18 cellular contexts compared by ENCODE assay signal in genomic region chr19:23255700-23256099, GRCh38. TPM values are rescaled to one million over a fixed set of nuclear protein-coding genes. Genes with fewer than 3 reads are reported as not detected.
DNase-seq lines count a peak whose midpoint lies in the region; ATAC-seq, FAIRE-seq and TF ChIP-seq lines count a peak whose summit lies in the region.
"Had no signal": no experiment of that assay in that cellular context is flagged by ENCODE, and none has a peak within 500 bp of the region (broad histone marks: within the 10 kb centered on the region; RNA-seq: fewer than 3 reads in every experiment).

No MANE protein-coding gene starts in this region.

- no peak overlapping the region for H3K4me2 ChIP-seq in HepG2 (ENCODE audit: low read depth, low read length)

- no peaks in the 10 kb centered on the region for H3K9me3 ChIP-seq in CD4-positive, CD25-positive, alpha-beta regulatory T cell (ENCODE audit: control insufficient read depth in 2 of 2, low read length in 2 of 2)
- H3K9me3 ChIP-seq in HepG2 (ENCODE audit: low read length), result no peaks in the 10 kb centered on the region
- H3K9me3 ChIP-seq: Caco-2, HAP-1 had no signal

- WGBS in HepG2 (ENCODE audit: low lambda C conversion rate), result 66% methylated on average over 4 of the region's 4 CpGs

- H3K4me1 Mint-ChIP-seq in CD4-positive, CD25-positive, alpha-beta regulatory T cell, result peaks cover 0 to 3% (median 0%) of the 10 kb centered on the region in 4 donors
- no peaks in the 10 kb centered on the region for H3K4me1 Mint-ChIP-seq in nephron progenitor cell

- peaks cover 0 to under 1% (median 0%) of the 10 kb centered on the region in 7 donors for H3K9me3 Mint-ChIP-seq in CD4-positive, CD25-positive, alpha-beta regulatory T cell
- no peaks in the 10 kb centered on the region for H3K9me3 Mint-ChIP-seq in nephron progenitor cell
- H3K9me3 Mint-ChIP-seq: CD4-positive, alpha-beta memory T cell had no signal

- H3K4me3 ChIP-seq in CD4-positive, CD25-positive, alpha-beta regulatory T cell (ENCODE audit: low read depth, low read length), result no peak overlapping the region
- H3K4me3 ChIP-seq in HepG2 (replicated peaks in 1 of 3; ENCODE audit: insufficient read depth in 1 of 3, low read depth in 2 of 3, low read length in 3 of 3), result no peak overlapping the region
- H3K4me3 ChIP-seq: HAP-1 had no signal

- H3K9ac ChIP-seq in HepG2 (ENCODE audit: insufficient read depth, low read depth, low read length), result no peak overlapping the region

- H2AFZ ChIP-seq in HepG2 (ENCODE audit: low read length), result no peak overlapping the region

- H3K27me3 ChIP-seq in CD4-positive, CD25-positive, alpha-beta regulatory T cell (ENCODE audit: control insufficient read depth, insufficient read depth, low read length), result no peaks in the 10 kb centered on the region
- H3K27me3 ChIP-seq in HepG2 (ENCODE audit: control insufficient read depth in 1 of 2, insufficient read depth in 2 of 2, low read length in 2 of 2), result no peaks in the 10 kb centered on the region

- TF ChIP-seq EP300 in HepG2 (IDR thresholded peaks at IDR 0.05; ENCODE audit: low read depth in 2 of 2, low read length in 2 of 2) (no peak), HepG2 (CRISPR knock-in tag; IDR thresholded peaks at IDR 0.05; ENCODE audit: borderline replicate concordance) (no peak)

- H3K27ac Mint-ChIP-seq in CD4-positive, CD25-positive, alpha-beta regulatory T cell, result peak overlapping the region in 2 of 3 donors; percentile 57 to 68
- peak overlapping the region; percentile 85 for H3K27ac Mint-ChIP-seq in nephron progenitor cell
- H3K27ac Mint-ChIP-seq: HFFc6 had no signal

- ATAC-seq in CD4-positive, CD25-positive, alpha-beta regulatory T cell (ENCODE audit: low read depth in 2 of 2), result no peak
- ATAC-seq in HepG2, result peak; percentile 49

- peaks cover 24% of the 10 kb centered on the region for H3K36me3 Mint-ChIP-seq in CD4-positive, CD25-positive, alpha-beta regulatory T cell
- H3K36me3 Mint-ChIP-seq in nephron progenitor cell (ENCODE audit: low read depth), result peaks cover 32% of the 10 kb centered on the region

- intact Hi-C loops in HepG2 (cut with micrococcal nuclease; ENCODE audit: unreplicated experiment), result no loop called here

- in situ Hi-C loops in HepG2 (cut with HindIII; ENCODE audit: extremely low pct_ligation_motif_present, low pct_unique_long_range_greater_than_20kb), result loop anchor here (25.0 kb wide), 1 partner anchor 782 kb away; no protein-coding TSS in a partner anchor

- no peaks in the 10 kb centered on the region for H4K20me1 ChIP-seq in HepG2 (ENCODE audit: insufficient read depth, low read length)

- no peaks in the 10 kb centered on the region for H3K27me3 Mint-ChIP-seq in CD4-positive, CD25-positive, alpha-beta regulatory T cell
- peaks cover 2% of the 10 kb centered on the region for H3K27me3 Mint-ChIP-seq in nephron progenitor cell (ENCODE audit: low read depth, poor library complexity)
- H3K27me3 Mint-ChIP-seq: CD4-positive, alpha-beta memory T cell had no signal

- FAIRE-seq in HepG2 (lab: Jason Lieb, UNC), result no peak
- FAIRE-seq: G401.6, GM12892, H54 had no signal

- H3K27ac ChIP-seq in C4-2B (peak overlapping the region; percentile 70), HepG2 (ENCODE audit: extremely low read length, insufficient read depth, low read length) (no peak overlapping the region)
- H3K27ac ChIP-seq in CD4-positive, CD25-positive, alpha-beta regulatory T cell (ENCODE audit: insufficient read depth, low read length, poor library complexity, severe bottlenecking), result no peak overlapping the region

- no peaks in the 10 kb centered on the region for H3K4me1 ChIP-seq in CD4-positive, CD25-positive, alpha-beta regulatory T cell (ENCODE audit: control insufficient read depth, insufficient read depth, low read length, poor library complexity, severe bottlenecking)
- H3K4me1 ChIP-seq in HepG2 (ENCODE audit: insufficient read depth, low read length), result peaks cover 16% of the 10 kb centered on the region
- H3K4me1 ChIP-seq: Caco-2 had no signal

- POLR2A ChIA-PET in HepG2 (lab: Yijun Ruan, JAX), result no interaction called here

- no peak for DNase-seq in CD4-positive, CD25-positive, alpha-beta regulatory T cell
- DNase-seq in HepG2 (ENCODE audit: low spot score), result no peak
- DNase-seq in nephron progenitor cell, result no peak
- no peak for DNase-seq in HPDE6-E6E7 (ENCODE audit: extremely low spot score)
- no peak for DNase-seq in HK-2 (ENCODE audit: unreplicated experiment)
- no peak for DNase-seq in NCI-H446 treated with DMSO at 0.1 percent for 48 hours (lab: John Stamatoyannopoulos, UW)
- DNase-seq: C1 segment of cervical spinal cord; Caco-2; CD4-positive, alpha-beta memory T cell; DMS153; DND-41; GOT3; HFFc6 had no signal

- no peak overlapping the region for H3K4me3 Mint-ChIP-seq in CD4-positive, CD25-positive, alpha-beta regulatory T cell
- no peak overlapping the region for H3K4me3 Mint-ChIP-seq in nephron progenitor cell
- H3K4me3 Mint-ChIP-seq: CD4-positive, alpha-beta memory T cell; HFFc6 had no signal

- no TSS peak for BruUV-seq in HepG2 (replicated peaks; lab: Mats Ljungman, UMichigan)

- TF ChIP-seq RAD21 in HepG2 (CRISPR knock-in tag; IDR thresholded peaks at IDR 0.05), result no peak

- TF ChIP-seq CTCF in C4-2B (conservative IDR thresholded peaks at IDR 0.05), result no peak
- no peak for TF ChIP-seq CTCF in HepG2 (CRISPR knock-in tag; IDR thresholded peaks at IDR 0.05)
- no peak for TF ChIP-seq CTCF in nephron progenitor cell (IDR thresholded peaks at IDR 0.05)

- no peaks in the 10 kb centered on the region for H3K79me2 ChIP-seq in HepG2 (ENCODE audit: insufficient read depth, low read length)

- H3K36me3 ChIP-seq in CD4-positive, CD25-positive, alpha-beta regulatory T cell (ENCODE audit: control insufficient read depth, insufficient read depth, low read length), result peaks cover 20% of the 10 kb centered on the region
- peaks cover 1 to 9% of the 10 kb centered on the region in 2 experiments; a peak in 3 of 5 replicates for H3K36me3 ChIP-seq in HepG2 (replicated peaks in 1 of 2; ENCODE audit: control insufficient read depth in 1 of 2, insufficient read depth in 2 of 2, low read length in 2 of 2)

- CTCF ChIA-PET in HepG2 (lab: Yijun Ruan, JAX; ENCODE audit: low intra/inter-chr PET ratio, low total read pairs), result no interaction called here

- no peak; a peak in 1 of 4 replicates for TF ChIP-seq POLR2A in HepG2 (IDR thresholded peaks at IDR 0.05; ENCODE audit: insufficient read depth in 1 of 2, low read depth in 2 of 2, low read length in 2 of 2)

TF ChIP-seq in HepG2, 621 proteins besides CTCF, POLR2A, EP300 and RAD21 (continues in another document):
- TF ChIP-seq HNF1B (CRISPR knock-in tag; IDR thresholded peaks at IDR 0.05), result no peak
- TF ChIP-seq HNF4A (CRISPR knock-in tag; IDR thresholded peaks at IDR 0.05), result peak; percentile 58
- no peak for TF ChIP-seq MAFG (CRISPR knock-in tag; IDR thresholded peaks at IDR 0.05)
- no peak for TF ChIP-seq ZNF556 (CRISPR knock-in tag; IDR thresholded peaks at IDR 0.05; ENCODE audit: borderline replicate concordance)
- 0 out of 2 replicates have a peak, but pooled peaks have one; percentile 8 for TF ChIP-seq CEBPG (CRISPR knock-in tag; IDR thresholded peaks at IDR 0.05)
- no peak for TF ChIP-seq TFDP1 (CRISPR knock-in tag; IDR thresholded peaks at IDR 0.05; ENCODE audit: borderline replicate concordance)

RNA-seq across cellular contexts. Expression of gene ZNF724, which starts 5.5 kb away (rescaled TPM):
- 3.7 TPM for total RNA-seq in CD4-positive, CD25-positive, alpha-beta regulatory T cell
- 1 to 10 TPM; 1.8 to 2.4 (median 1.9) TPM for polyA plus RNA-seq in CD4-positive, CD25-positive, alpha-beta regulatory T cell
- total RNA-seq in HepG2 (2016; rRNA removed; fragmentation: Illumina TruSeq; extraction: Trizol), result 15.0 and 19.8 TPM in 2 replicates
- total RNA-seq in HepG2 (2016; cell fraction: cytosol; rRNA removed; fragmentation: Illumina TruSeq; extraction: Trizol; ENCODE audit: low read depth), result 1.2 and 1.3 TPM in 2 replicates
- 14.7 and 20.5 TPM in 2 replicates for total RNA-seq in HepG2 (2016; cell fraction: insoluble cytoplasmic fraction; rRNA removed; fragmentation: Illumina TruSeq; extraction: Trizol)
- 4.5 and 5.8 TPM in 2 replicates for total RNA-seq in HepG2 (2016; cell fraction: membrane; rRNA removed; fragmentation: Illumina TruSeq; extraction: Trizol)
- 10.0 and 10.6 TPM in 2 replicates for total RNA-seq in HepG2 (2016; cell fraction: nucleus; rRNA removed; fragmentation: Illumina TruSeq; extraction: Trizol)
- 1.1 and 1.5 TPM in 2 replicates for polyA plus RNA-seq in HepG2 (2011; rRNA removed)
- polyA plus RNA-seq in HepG2 (2011; cell fraction: cytosol; rRNA removed), result 0.48 and 0.71 TPM in 2 replicates
- 1.1 and 1.5 TPM in 2 replicates for polyA plus RNA-seq in HepG2 (2011; cell fraction: nucleus; rRNA removed)
- 0.68 and 1.2 TPM in 2 replicates for polyA plus RNA-seq in HepG2 (2012)
- 0.08 TPM in 1 of 2 replicates, not detected in the other for polyA plus RNA-seq in HepG2 (2016; cell fraction: cytosol; fragmentation: Illumina TruSeq; extraction: Trizol; ENCODE audit: low read depth)
- polyA plus RNA-seq in HepG2 (2016; cell fraction: insoluble cytoplasmic fraction; fragmentation: Illumina TruSeq; extraction: Trizol; ENCODE audit: low read depth), result 4.2 and 4.7 TPM in 2 replicates
- 0.10 and 0.54 TPM in 2 replicates for polyA plus RNA-seq in HepG2 (2016; cell fraction: membrane; fragmentation: Illumina TruSeq; extraction: Trizol; ENCODE audit: low read depth)
- polyA plus RNA-seq in HepG2 (2016; cell fraction: nucleus; fragmentation: Illumina TruSeq; extraction: Trizol; ENCODE audit: insufficient read depth, low read depth), result 2.7 and 3.8 TPM in 2 replicates
- polyA minus RNA-seq in HepG2 (2011; rRNA and poly(A)+ RNA removed; ENCODE audit: low replicate concordance), result 6.3 TPM in 1 of 2 replicates, not detected in the other
- 4.6 and 6.9 TPM in 2 replicates for polyA minus RNA-seq in HepG2 (2011; cell fraction: cytosol; rRNA and poly(A)+ RNA removed)
- polyA minus RNA-seq in HepG2 (2011; cell fraction: nucleus; rRNA and poly(A)+ RNA removed), result 8.7 and 9.0 TPM in 2 replicates
